37 cellular contexts compared by ENCODE assay signal in genomic region chr4:529563-529962, GRCh38. TPM values are rescaled to one million over a fixed set of nuclear protein-coding genes. Genes with fewer than 3 reads are reported as not detected.
"Had no signal": no experiment of that assay in that cellular context is flagged by ENCODE, and none has a peak within 500 bp of the region (broad histone marks: within the 10 kb centered on the region; RNA-seq: fewer than 3 reads in every experiment).

No MANE protein-coding gene starts in this region.

- H3K27ac ChIP-seq: adrenal gland, body of pancreas, brain microvascular endothelial cell, breast epithelium, VCaP had no signal

- ATAC-seq: activated CD8-positive, alpha-beta T cell treated with anti-CD3 and anti-CD28 coated beads for 36 hours; activated naive CD4-positive, alpha-beta T cell treated with anti-CD3 and anti-CD28 coated beads, Interleukin-2, amount 50 U/mL, for 72 hours; activated T-cell treated with anti-CD3 and anti-CD28 coated beads, Interleukin-2, amount 50 U/mL, for 4 hours; activated T-cell treated with anti-CD3 and anti-CD28 coated beads, Interleukin-2, amount 50 U/mL, for 72 hours; activated T-helper 17 cell treated with anti-CD3 and anti-CD28 coated beads, Interleukin-2, amount 50 U/mL, for 72 hours; body of pancreas had no signal

- H3K27me3 Mint-ChIP-seq: activated B cell treated with CpG ODN at 0.5 μM for 24 hours; activated CD4-positive, alpha-beta memory T cell treated with anti-CD3 and anti-CD28 coated beads for 36 hours; activated CD4-positive, alpha-beta T cell treated with anti-CD3 and anti-CD28 coated beads, Interleukin-2, amount 10 ng/mL, durations not matched to agents 24 days and 14 days; activated CD8-positive, alpha-beta T cell treated with anti-CD3 and anti-CD28 coated beads for 36 hours; activated naive CD8-positive, alpha-beta T cell treated with anti-CD3 and anti-CD28 coated beads for 36 hours; activated T-helper 17 cell treated with anti-CD3 and anti-CD28 coated beads, Interleukin-2, amount 50 U/mL, for 72 hours had no signal

- H3K9me3 ChIP-seq: adrenal gland, body of pancreas, breast epithelium had no signal

- H3K36me3 ChIP-seq: breast epithelium had no signal

- H3K4me3 Mint-ChIP-seq: activated B cell treated with CpG ODN at 0.5 μM for 24 hours; activated CD4-positive, alpha-beta memory T cell treated with anti-CD3 and anti-CD28 coated beads for 36 hours; activated CD4-positive, alpha-beta T cell treated with anti-CD3 and anti-CD28 coated beads, Interleukin-2, amount 10 ng/mL, durations not matched to agents 24 days and 14 days; activated CD8-positive, alpha-beta T cell treated with anti-CD3 and anti-CD28 coated beads for 36 hours; activated naive CD4-positive, alpha-beta T cell treated with anti-CD3 and anti-CD28 coated beads for 36 hours; activated naive CD8-positive, alpha-beta T cell treated with anti-CD3 and anti-CD28 coated beads for 36 hours; activated T-cell treated with anti-CD3 and anti-CD28 coated beads, Interleukin-2, amount 50 U/mL, for 4 hours; activated T-cell treated with anti-CD3 and anti-CD28 coated beads, Interleukin-2, amount 50 U/mL, for 72 hours; activated T-helper 1 cell treated with anti-CD3 and anti-CD28 coated beads, Interleukin-12 subunit alpha, Interleukin-12 subunit beta, Interleukin-2, Interleukin-4 antibody, amounts not matched to agents 30 ng/mL and 10 ng/mL and 1 ng/mL, durations not matched to agents 14 hours and 24 hours and 36 hours; activated T-helper 17 cell treated with anti-CD3 and anti-CD28 coated beads, Interleukin-2, amount 50 U/mL, for 72 hours; T-helper 1 cell treated with Interleukin-12 subunit alpha and Interleukin-12 subunit beta and Interleukin-4 antibody, amounts not matched to agents 30 μg/mL and 1 μg/mL, for 36 hours; T-helper 2 cell treated with Interferon-gamma antibody and Interleukin-4, amounts not matched to agents 5 μg/mL and 100 μg/mL, for 36 hours had no signal

- H3K4me1 Mint-ChIP-seq: activated B cell treated with CpG ODN at 0.5 μM for 24 hours; activated CD4-positive, alpha-beta T cell treated with anti-CD3 and anti-CD28 coated beads, Interleukin-2, amount 10 ng/mL, durations not matched to agents 24 days and 14 days had no signal

- H3K9me3 Mint-ChIP-seq: activated CD4-positive, alpha-beta memory T cell treated with anti-CD3 and anti-CD28 coated beads for 36 hours; activated CD8-positive, alpha-beta T cell treated with anti-CD3 and anti-CD28 coated beads for 36 hours; activated naive CD8-positive, alpha-beta T cell treated with anti-CD3 and anti-CD28 coated beads for 36 hours; activated T-cell treated with anti-CD3 and anti-CD28 coated beads, Interleukin-2, amount 50 U/mL, for 4 hours had no signal

- H3K4me3 ChIP-seq: adrenal gland, body of pancreas, breast epithelium had no signal

- H3K4me1 ChIP-seq: adrenal gland, body of pancreas, breast epithelium had no signal

- H3K27me3 ChIP-seq: adrenal gland, body of pancreas, brain microvascular endothelial cell, breast epithelium had no signal

- H3K27ac Mint-ChIP-seq: activated B cell treated with CpG ODN at 0.5 μM for 24 hours; activated CD4-positive, alpha-beta memory T cell treated with anti-CD3 and anti-CD28 coated beads for 36 hours; activated CD4-positive, alpha-beta T cell treated with anti-CD3 and anti-CD28 coated beads, Interleukin-2, amount 10 ng/mL, durations not matched to agents 24 days and 14 days; activated CD8-positive, alpha-beta T cell treated with anti-CD3 and anti-CD28 coated beads for 36 hours; activated naive CD4-positive, alpha-beta T cell treated with anti-CD3 and anti-CD28 coated beads for 36 hours; activated naive CD8-positive, alpha-beta T cell treated with anti-CD3 and anti-CD28 coated beads for 36 hours; activated T-cell treated with anti-CD3 and anti-CD28 coated beads, Interleukin-2, amount 50 U/mL, for 72 hours; activated T-helper 1 cell treated with anti-CD3 and anti-CD28 coated beads, Interleukin-12 subunit alpha, Interleukin-12 subunit beta, Interleukin-2, Interleukin-4 antibody, amounts not matched to agents 30 ng/mL and 10 ng/mL and 1 ng/mL, durations not matched to agents 14 hours and 24 hours and 36 hours; activated T-helper 17 cell treated with anti-CD3 and anti-CD28 coated beads, Interleukin-2, amount 50 U/mL, for 72 hours; T-helper 1 cell treated with Interleukin-12 subunit alpha and Interleukin-12 subunit beta and Interleukin-4 antibody, amounts not matched to agents 30 μg/mL and 1 μg/mL, for 36 hours; T-helper 2 cell treated with Interferon-gamma antibody and Interleukin-4, amounts not matched to agents 5 μg/mL and 100 μg/mL, for 36 hours had no signal

- DNase-seq: activated B cell treated with CpG ODN at 0.5 μM for 24 hours; activated CD4-positive, alpha-beta memory T cell treated with anti-CD3 and anti-CD28 coated beads for 36 hours; activated CD4-positive, alpha-beta T cell treated with anti-CD3 and anti-CD28 coated beads for 4 hours; activated CD4-positive, alpha-beta T cell treated with anti-CD3 and anti-CD28 coated beads, Interleukin-2, amount 10 ng/mL, durations not matched to agents 24 days and 14 days; activated CD4-positive, alpha-beta T cell treated with anti-CD3 and anti-CD28 coated beads, Interleukin-2, amount 50 U/mL, for 1 hour; activated CD4-positive, alpha-beta T cell treated with anti-CD3 and anti-CD28 coated beads, Interleukin-2, amount 50 U/mL, for 4 hours; activated CD4-positive, CD25-positive, alpha-beta regulatory T cell treated with anti-CD3 and anti-CD28 coated beads, Interleukin-2, amount 50 U/mL, for 72 hours; activated CD8-positive, alpha-beta memory T cell treated with anti-CD3 and anti-CD28 coated beads, Interleukin-2, amount 50 U/mL, for 4 hours; activated CD8-positive, alpha-beta T cell treated with anti-CD3 and anti-CD28 coated beads for 36 hours; activated effector memory CD4-positive, alpha-beta T cell treated with anti-CD3 and anti-CD28 coated beads, Interleukin-2, amount 50 U/mL, for 16 hours; activated gamma-delta T cell treated with Interleukin-2 at 50 U/mL for 16 hours; activated naive CD4-positive, alpha-beta T cell; activated naive CD4-positive, alpha-beta T cell treated with anti-CD3 and anti-CD28 coated beads for 36 hours; activated naive CD4-positive, alpha-beta T cell treated with anti-CD3 and anti-CD28 coated beads, Interleukin-2, amount 50 U/mL, for 16 hours; activated naive CD8-positive, alpha-beta T cell treated with anti-CD3 and anti-CD28 coated beads for 36 hours; activated T-cell treated with anti-CD3 and anti-CD28 coated beads for 4 hours; activated T-cell treated with anti-CD3 and anti-CD28 coated beads, Interleukin-2, amount 50 U/mL, for 1 hour; activated T-cell treated with anti-CD3 and anti-CD28 coated beads, Interleukin-2, amount 50 U/mL, for 4 hours; activated T-cell treated with anti-CD3 and anti-CD28 coated beads, Interleukin-2, amount 50 U/mL, for 72 hours; adrenal gland; amniotic stem cell; aorta; body of pancreas; brain microvascular endothelial cell; SW 1271; T-helper 1 cell; T-helper 2 cell; T-helper 9 cell had no signal

RNA-seq across cellular contexts. Expression of gene TMEM271, which starts 46.5 kb away (rescaled TPM):
- total RNA-seq: activated B cell treated with CpG ODN at 0.5 μM for 24 hours; activated CD4-positive, alpha-beta memory T cell treated with anti-CD3 and anti-CD28 coated beads for 36 hours; activated CD4-positive, alpha-beta T cell treated with anti-CD3 and anti-CD28 coated beads, Interleukin-2, amount 10 ng/mL, durations not matched to agents 24 days and 14 days; activated CD8-positive, alpha-beta memory T cell treated with anti-CD3 and anti-CD28 coated beads for 36 hours; activated CD8-positive, alpha-beta T cell treated with anti-CD3 and anti-CD28 coated beads for 36 hours; activated naive CD4-positive, alpha-beta T cell treated with anti-CD3 and anti-CD28 coated beads for 36 hours; activated naive CD4-positive, alpha-beta T cell treated with anti-CD3 and anti-CD28 coated beads, Interleukin-2, amount 50 U/mL, for 72 hours; activated naive CD8-positive, alpha-beta T cell treated with anti-CD3 and anti-CD28 coated beads for 36 hours; activated T-cell treated with anti-CD3 and anti-CD28 coated beads, Interleukin-2, amount 50 U/mL, for 4 hours; activated T-cell treated with anti-CD3 and anti-CD28 coated beads, Interleukin-2, amount 50 U/mL, for 72 hours; activated T-helper 1 cell treated with anti-CD3 and anti-CD28 coated beads, Interleukin-12 subunit alpha, Interleukin-12 subunit beta, Interleukin-2, Interleukin-4 antibody, amounts not matched to agents 30 ng/mL and 10 ng/mL and 1 ng/mL, durations not matched to agents 14 hours and 24 hours and 36 hours; activated T-helper 17 cell treated with anti-CD3 and anti-CD28 coated beads, Interleukin-2, amount 50 U/mL, for 72 hours; aorta; body of pancreas; breast epithelium; cardiac septum had no signal
- polyA plus RNA-seq: aorta had no signal
